1 cellular context compared by ENCODE assay signal in genomic region chr9:74952281-74953151, GRCh38.
TF ChIP-seq lines count a peak whose summit lies in the region.

C9orf40 (minus strand) TSS chr9:74952912; CDS start chr9:74952611, 301 bp downstream.

TF ChIP-seq in HepG2, 621 proteins besides CTCF, POLR2A, EP300 and RAD21 (continued from another document and continues in another):
- TF ChIP-seq ZNF878 (CRISPR knock-in tag; IDR thresholded peaks at IDR 0.05) (0 out of 2 replicates have a peak, but pooled peaks have one; percentile 24), ZNF30 (CRISPR knock-in tag; IDR thresholded peaks at IDR 0.05) (0 out of 2 replicates have a peak, but pooled peaks have one; percentile 83), ZNF552 (CRISPR knock-in tag; IDR thresholded peaks at IDR 0.05; ENCODE audit: borderline replicate concordance) (peak; percentile 57; the same call in 1 of the 2 replicates), ZNF891 (CRISPR knock-in tag; IDR thresholded peaks at IDR 0.05) (peak; percentile 99), FOXM1 (CRISPR knock-in tag; IDR thresholded peaks at IDR 0.05) (no peak), ZNF773 (CRISPR knock-in tag; IDR thresholded peaks at IDR 0.05; ENCODE audit: borderline replicate concordance) (no peak), ETV6 (CRISPR knock-in tag; conservative IDR thresholded peaks at IDR 0.05) (peak; percentile 42; the same call in 1 of the 2 replicates), PHF21A (CRISPR knock-in tag; IDR thresholded peaks at IDR 0.05) (peak; percentile 57; the same call in 1 of the 2 replicates), ZNF710 (CRISPR knock-in tag; IDR thresholded peaks at IDR 0.05; ENCODE audit: borderline replicate concordance) (no peak; the same call in 1 of the 2 replicates), ZNF841 (CRISPR knock-in tag; IDR thresholded peaks at IDR 0.05; ENCODE audit: borderline replicate concordance) (no peak; the same call in 1 of the 2 replicates), ZNF10 (CRISPR knock-in tag; IDR thresholded peaks at IDR 0.05; ENCODE audit: borderline replicate concordance, low read depth) (no peak), SNRNP70 (IDR thresholded peaks at IDR 0.05; ENCODE audit: low read depth, low read length) (no peak), EED (CRISPR knock-in tag; IDR thresholded peaks at IDR 0.05) (peak; percentile 63), ZFYVE20 (CRISPR knock-in tag; IDR thresholded peaks at IDR 0.05; ENCODE audit: borderline replicate concordance, low read depth) (peak; percentile 59; the same call in 1 of the 2 replicates), ATRX (CRISPR knock-in tag; IDR thresholded peaks at IDR 0.05; ENCODE audit: borderline replicate concordance) (no peak), ZNF780A (CRISPR knock-in tag; IDR thresholded peaks at IDR 0.05) (0 out of 2 replicates have a peak, but pooled peaks have one; percentile 66), ZNF563 (CRISPR knock-in tag; IDR thresholded peaks at IDR 0.05) (peak; percentile 84; the same call in 1 of the 2 replicates), NR3C1 (CRISPR knock-in tag; IDR thresholded peaks at IDR 0.05) (no peak), PRPF4 (IDR thresholded peaks at IDR 0.05; ENCODE audit: low read depth, low read length, poor library complexity, severe bottlenecking) (no peak), ZNF224 (CRISPR knock-in tag; IDR thresholded peaks at IDR 0.05) (peak; percentile 96), SNAI1 (CRISPR knock-in tag; IDR thresholded peaks at IDR 0.05; ENCODE audit: borderline replicate concordance) (no peak), ZNF7 (CRISPR knock-in tag; IDR thresholded peaks at IDR 0.05) (no peak), ZNF335 (CRISPR knock-in tag; IDR thresholded peaks at IDR 0.05) (no peak), TRIM22 (IDR thresholded peaks at IDR 0.05) (no peak), ARNTL (CRISPR knock-in tag; IDR thresholded peaks at IDR 0.05) (peak; percentile 66; the same call in 1 of the 2 replicates), ZNF768 (CRISPR knock-in tag; IDR thresholded peaks at IDR 0.05) (peak; percentile 72; the same call in 1 of the 2 replicates), UBTF (CRISPR knock-in tag; IDR thresholded peaks at IDR 0.05) (peak; percentile 95), PHF20 (CRISPR knock-in tag; IDR thresholded peaks at IDR 0.05) (peak; percentile 70), POLR2G (IDR thresholded peaks at IDR 0.05; ENCODE audit: low read depth, low read length) (peak; percentile 66), THAP9 (CRISPR knock-in tag; IDR thresholded peaks at IDR 0.05; ENCODE audit: borderline replicate concordance) (peak; percentile 68; the same call in 1 of the 2 replicates), ZNF562 (CRISPR knock-in tag; IDR thresholded peaks at IDR 0.05; ENCODE audit: borderline replicate concordance) (0 out of 2 replicates have a peak, but pooled peaks have one; percentile 68), ZNF24 (IDR thresholded peaks at IDR 0.05) (no peak), ZNF207 (IDR thresholded peaks at IDR 0.05; ENCODE audit: borderline replicate concordance) (no peak), RBFOX2 (IDR thresholded peaks at IDR 0.05; ENCODE audit: low read depth, low read length) (peak; percentile 91), FOXK1 (CRISPR knock-in tag; IDR thresholded peaks at IDR 0.05; ENCODE audit: borderline replicate concordance, low read depth) (0 out of 2 replicates have a peak, but pooled peaks have one; percentile 12), SOX5 (CRISPR knock-in tag; IDR thresholded peaks at IDR 0.05; ENCODE audit: borderline replicate concordance) (no peak), ZNF678 (CRISPR knock-in tag; IDR thresholded peaks at IDR 0.05) (peak; percentile 48; the same call in 1 of the 2 replicates), THYN1 (CRISPR knock-in tag; IDR thresholded peaks at IDR 0.05; ENCODE audit: borderline replicate concordance, low read depth) (no peak), ZNF775 (CRISPR knock-in tag; IDR thresholded peaks at IDR 0.05; ENCODE audit: borderline replicate concordance) (peak; percentile 45; the same call in 1 of the 2 replicates), ZNF235 (CRISPR knock-in tag; IDR thresholded peaks at IDR 0.05; ENCODE audit: borderline replicate concordance) (peak; percentile 88; the same call in 1 of the 2 replicates), ZNF616 (CRISPR knock-in tag; IDR thresholded peaks at IDR 0.05; ENCODE audit: low read depth) (peak; percentile 69; the same call in 1 of the 2 replicates), DPF2 (CRISPR knock-in tag; IDR thresholded peaks at IDR 0.05; ENCODE audit: borderline replicate concordance, low read depth) (no peak), ZNF660 (CRISPR knock-in tag; IDR thresholded peaks at IDR 0.05; ENCODE audit: borderline replicate concordance, low read depth) (no peak), ZNF44 (CRISPR knock-in tag; IDR thresholded peaks at IDR 0.05) (no peak; the same call in 1 of the 2 replicates), ZKSCAN1 (IDR thresholded peaks at IDR 0.05; ENCODE audit: low read length) (no peak), PHB2 (IDR thresholded peaks at IDR 0.05; ENCODE audit: partially characterized antibody) (no peak), XBP1 (CRISPR knock-in tag; IDR thresholded peaks at IDR 0.05) (no peak), SP2 (CRISPR knock-in tag; IDR thresholded peaks at IDR 0.05) (peak; percentile 75), HES4 (CRISPR knock-in tag; IDR thresholded peaks at IDR 0.05; ENCODE audit: borderline replicate concordance) (peak; percentile 75)
- TF ChIP-seq, protein P1, sequence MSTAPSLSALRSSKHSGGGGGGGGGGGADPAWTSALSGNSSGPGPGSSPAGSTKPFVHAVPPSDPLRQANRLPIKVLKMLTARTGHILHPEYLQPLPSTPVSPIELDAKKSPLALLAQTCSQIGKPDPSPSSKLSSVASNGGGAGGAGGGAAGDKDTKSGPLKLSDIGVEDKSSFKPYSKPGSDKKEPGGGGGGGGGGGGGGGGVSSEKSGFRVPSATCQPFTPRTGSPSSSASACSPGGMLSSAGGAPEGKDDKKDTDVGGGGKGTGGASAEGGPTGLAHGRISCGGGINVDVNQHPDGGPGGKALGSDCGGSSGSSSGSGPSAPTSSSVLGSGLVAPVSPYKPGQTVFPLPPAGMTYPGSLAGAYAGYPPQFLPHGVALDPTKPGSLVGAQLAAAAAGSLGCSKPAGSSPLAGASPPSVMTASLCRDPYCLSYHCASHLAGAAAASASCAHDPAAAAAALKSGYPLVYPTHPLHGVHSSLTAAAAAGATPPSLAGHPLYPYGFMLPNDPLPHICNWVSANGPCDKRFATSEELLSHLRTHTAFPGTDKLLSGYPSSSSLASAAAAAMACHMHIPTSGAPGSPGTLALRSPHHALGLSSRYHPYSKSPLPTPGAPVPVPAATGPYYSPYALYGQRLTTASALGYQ (CRISPR knock-in tag; IDR thresholded peaks at IDR 0.05) = no peak
- TF ChIP-seq, protein P2, sequence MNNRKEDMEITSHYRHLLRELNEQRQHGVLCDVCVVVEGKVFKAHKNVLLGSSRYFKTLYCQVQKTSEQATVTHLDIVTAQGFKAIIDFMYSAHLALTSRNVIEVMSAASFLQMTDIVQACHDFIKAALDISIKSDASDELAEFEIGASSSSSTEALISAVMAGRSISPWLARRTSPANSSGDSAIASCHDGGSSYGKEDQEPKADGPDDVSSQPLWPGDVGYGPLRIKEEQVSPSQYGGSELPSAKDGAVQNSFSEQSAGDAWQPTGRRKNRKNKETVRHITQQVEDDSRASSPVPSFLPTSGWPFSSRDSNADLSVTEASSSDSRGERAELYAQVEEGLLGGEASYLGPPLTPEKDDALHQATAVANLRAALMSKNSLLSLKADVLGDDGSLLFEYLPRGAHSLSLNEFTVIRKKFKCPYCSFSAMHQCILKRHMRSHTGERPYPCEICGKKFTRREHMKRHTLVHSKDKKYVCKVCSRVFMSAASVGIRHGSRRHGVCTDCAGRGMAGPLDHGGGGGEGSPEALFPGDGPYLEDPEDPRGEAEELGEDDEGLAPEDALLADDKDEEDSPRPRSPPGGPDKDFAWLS (CRISPR knock-in tag; IDR thresholded peaks at IDR 0.05; ENCODE audit: borderline replicate concordance) = no peak
- TF ChIP-seq, protein P3, sequence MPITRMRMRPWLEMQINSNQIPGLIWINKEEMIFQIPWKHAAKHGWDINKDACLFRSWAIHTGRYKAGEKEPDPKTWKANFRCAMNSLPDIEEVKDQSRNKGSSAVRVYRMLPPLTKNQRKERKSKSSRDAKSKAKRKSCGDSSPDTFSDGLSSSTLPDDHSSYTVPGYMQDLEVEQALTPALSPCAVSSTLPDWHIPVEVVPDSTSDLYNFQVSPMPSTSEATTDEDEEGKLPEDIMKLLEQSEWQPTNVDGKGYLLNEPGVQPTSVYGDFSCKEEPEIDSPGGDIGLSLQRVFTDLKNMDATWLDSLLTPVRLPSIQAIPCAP (CRISPR knock-in tag; IDR thresholded peaks at IDR 0.05; ENCODE audit: low read depth) = peak; percentile 76; the same call in 1 of the 2 replicates
- TF ChIP-seq, protein P4, sequence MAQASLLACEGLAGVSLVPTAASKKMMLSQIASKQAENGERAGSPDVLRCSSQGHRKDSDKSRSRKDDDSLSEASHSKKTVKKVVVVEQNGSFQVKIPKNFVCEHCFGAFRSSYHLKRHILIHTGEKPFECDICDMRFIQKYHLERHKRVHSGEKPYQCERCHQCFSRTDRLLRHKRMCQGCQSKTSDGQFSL (CRISPR knock-in tag; IDR thresholded peaks at IDR 0.05) = no peak
- TF ChIP-seq, protein P5, sequence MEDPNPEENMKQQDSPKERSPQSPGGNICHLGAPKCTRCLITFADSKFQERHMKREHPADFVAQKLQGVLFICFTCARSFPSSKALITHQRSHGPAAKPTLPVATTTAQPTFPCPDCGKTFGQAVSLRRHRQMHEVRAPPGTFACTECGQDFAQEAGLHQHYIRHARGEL (CRISPR knock-in tag; IDR thresholded peaks at IDR 0.05) = peak; percentile 55; the same call in 1 of the 2 replicates
- TF ChIP-seq, protein P6, sequence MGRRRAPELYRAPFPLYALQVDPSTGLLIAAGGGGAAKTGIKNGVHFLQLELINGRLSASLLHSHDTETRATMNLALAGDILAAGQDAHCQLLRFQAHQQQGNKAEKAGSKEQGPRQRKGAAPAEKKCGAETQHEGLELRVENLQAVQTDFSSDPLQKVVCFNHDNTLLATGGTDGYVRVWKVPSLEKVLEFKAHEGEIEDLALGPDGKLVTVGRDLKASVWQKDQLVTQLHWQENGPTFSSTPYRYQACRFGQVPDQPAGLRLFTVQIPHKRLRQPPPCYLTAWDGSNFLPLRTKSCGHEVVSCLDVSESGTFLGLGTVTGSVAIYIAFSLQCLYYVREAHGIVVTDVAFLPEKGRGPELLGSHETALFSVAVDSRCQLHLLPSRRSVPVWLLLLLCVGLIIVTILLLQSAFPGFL (CRISPR knock-in tag; IDR thresholded peaks at IDR 0.05) = no peak
